Comparison of ENCODE assay signal across 8 cellular contexts in the genomic region with DNA sequence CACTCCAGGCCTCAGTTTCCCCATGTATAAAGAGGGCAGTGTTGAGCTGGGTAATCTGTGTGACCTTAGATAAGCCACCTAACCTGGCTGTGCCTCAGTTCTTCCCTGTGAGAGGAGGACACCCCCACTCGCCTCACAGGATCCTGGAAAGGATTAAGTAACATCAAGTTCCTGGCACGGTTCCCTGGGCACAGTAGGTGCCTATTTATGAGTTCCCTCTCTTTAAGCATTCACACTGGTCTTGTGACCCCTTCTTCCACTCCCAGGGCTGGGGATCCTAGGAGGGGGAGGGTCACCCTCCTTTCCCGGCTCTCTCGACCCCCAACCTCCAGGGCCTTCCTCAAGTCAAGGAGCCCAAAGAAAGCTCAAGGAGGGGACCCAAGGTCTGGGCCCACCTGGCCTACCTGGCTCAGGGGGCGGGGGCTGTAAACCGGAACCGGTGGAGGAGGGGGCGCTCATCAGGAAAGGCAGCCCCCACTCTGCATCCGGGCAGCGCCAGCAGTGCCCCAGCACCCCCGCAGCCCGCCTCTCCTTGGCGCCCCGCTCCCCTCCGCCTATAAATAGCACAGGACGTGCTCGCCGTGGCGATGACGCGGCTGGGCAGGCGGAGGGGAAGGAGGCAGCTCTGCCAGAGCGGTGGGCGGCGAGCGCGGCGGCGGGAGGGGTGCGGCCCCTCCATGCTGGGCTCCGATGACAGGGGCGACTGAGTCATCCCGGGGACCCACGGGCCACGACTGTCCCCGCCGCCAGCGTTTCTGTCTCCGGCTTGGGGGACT. TPM values are rescaled to one million over a fixed set of nuclear protein-coding genes. Genes with fewer than 3 reads are reported as not detected.
A peak's percentile ranks its signal among the peaks of the same experiment; 100 is the strongest.
DNase-seq lines count a peak whose midpoint lies in the region; ATAC-seq, FAIRE-seq and TF ChIP-seq lines count a peak whose summit lies in the region.

No MANE protein-coding gene starts in this region.

- ATAC-seq in RWPE2 (ENCODE audit: low read depth) = no peak

- H3K36me3 Mint-ChIP-seq in activated naive CD8-positive, alpha-beta T cell treated with anti-CD3 and anti-CD28 coated beads for 36 hours = peaks cover 4% of the 10 kb centered on the region

- no peaks in the 10 kb centered on the region for H3K27me3 ChIP-seq in RWPE2 (ENCODE audit: insufficient read depth, poor library complexity, severe bottlenecking)
- H3K27me3 ChIP-seq in left ventricle myocardium inferior (ENCODE audit: low read depth) = peaks cover 21% of the 10 kb centered on the region

- H3K4me1 ChIP-seq in RWPE2 (ENCODE audit: insufficient read depth, poor library complexity, severe bottlenecking) (peaks cover 4% of the 10 kb centered on the region), left ventricle myocardium inferior (peaks cover 38% of the 10 kb centered on the region)

- no peaks in the 10 kb centered on the region for H3K27me3 Mint-ChIP-seq in activated naive CD8-positive, alpha-beta T cell treated with anti-CD3 and anti-CD28 coated beads for 36 hours

- H3K9me3 ChIP-seq in RWPE2 (ENCODE audit: severe bottlenecking) (no peaks in the 10 kb centered on the region), left ventricle myocardium inferior (replicated peaks) (no peaks in the 10 kb centered on the region)

- H3K36me3 ChIP-seq in RWPE2 (ENCODE audit: low read depth) = peaks cover 8% of the 10 kb centered on the region
- peaks cover 8% of the 10 kb centered on the region for H3K36me3 ChIP-seq in left ventricle myocardium inferior

- POLR2A ChIA-PET in GM10248 (lab: Yijun Ruan, JAX) = interaction anchor here (1.0 kb wide), 1 partner anchor 10 kb away, joined by 8 read pairs; a partner anchor contains a TSS

- H3K27ac ChIP-seq in RWPE2 (ENCODE audit: poor library complexity, severe bottlenecking) = no peak overlapping the region
- H3K27ac ChIP-seq in left ventricle myocardium inferior (replicated peaks) = peak overlapping the region; percentile 50

- DNase-seq in EL (peak; percentile 71), RWPE2 (ENCODE audit: low spot score) (no peak), left ventricle myocardium inferior (peak; percentile 69), putamen (ENCODE audit: low spot score) (peak; percentile 67), urothelium cell line (ENCODE audit: low spot score) (peak; percentile 77), epidermal melanocyte (ENCODE audit: insufficient read length, low spot score) (no peak), GM10248 (ENCODE audit: extremely low spot score) (no peak)
- DNase-seq in activated naive CD8-positive, alpha-beta T cell treated with anti-CD3 and anti-CD28 coated beads for 36 hours = peak; percentile 87

- intact Hi-C loops in left ventricle myocardium inferior (cut with micrococcal nuclease) = no loop called here

- no peaks in the 10 kb centered on the region for H3K9me3 Mint-ChIP-seq in activated naive CD8-positive, alpha-beta T cell treated with anti-CD3 and anti-CD28 coated beads for 36 hours

- H3K4me3 ChIP-seq in RWPE2 (ENCODE audit: severe bottlenecking) (peak overlapping the region; percentile 9), left ventricle myocardium inferior (peak overlapping the region; percentile 66)

- peaks cover 36% of the 10 kb centered on the region for H3K4me1 Mint-ChIP-seq in activated naive CD8-positive, alpha-beta T cell treated with anti-CD3 and anti-CD28 coated beads for 36 hours

- peak; percentile 91 for FAIRE-seq in urothelium cell line (lab: Jason Lieb, UNC)

- no peak overlapping the region for H3K27ac Mint-ChIP-seq in activated naive CD8-positive, alpha-beta T cell treated with anti-CD3 and anti-CD28 coated beads for 36 hours

- H3K4me3 Mint-ChIP-seq in activated naive CD8-positive, alpha-beta T cell treated with anti-CD3 and anti-CD28 coated beads for 36 hours = peak overlapping the region; percentile 60

- TF ChIP-seq CTCF in RWPE2 (IDR thresholded peaks at IDR 0.05; ENCODE audit: poor library complexity, severe bottlenecking) (no peak), left ventricle myocardium inferior (IDR thresholded peaks at IDR 0.05; ENCODE audit: borderline replicate concordance) (no peak), GM10248 (IDR thresholded peaks at IDR 0.05; ENCODE audit: control extremely low read depth, extremely low read depth, low read depth, missing control alignments) (no peak)

- CTCF ChIA-PET in GM10248 (lab: Yijun Ruan, JAX) = interaction anchor here (0.9 to 8.7 kb wide), 10 partner anchors 10 to 184 kb away, joined by 3 to 151 read pairs (median 5); no protein-coding TSS in a partner anchor

RNA-seq across cellular contexts. Expression of a gene that starts 9.4 kb away (rescaled TPM):
- total RNA-seq in activated naive CD8-positive, alpha-beta T cell treated with anti-CD3 and anti-CD28 coated beads for 36 hours = 1,000 to 10,000 TPM; 3,075 to 3,102 TPM
- 944 TPM for total RNA-seq in left ventricle myocardium inferior

RNA-seq across cellular contexts. Expression of a gene that starts 12.0 kb away (rescaled TPM):
- 10 to 100 TPM; 12.7 to 14.4 TPM for total RNA-seq in activated naive CD8-positive, alpha-beta T cell treated with anti-CD3 and anti-CD28 coated beads for 36 hours
- total RNA-seq in left ventricle myocardium inferior = 3.7 TPM

RNA-seq across cellular contexts. Expression of a gene that starts 16.2 kb away (rescaled TPM):
- under 1 TPM; 0.14 to 0.20 TPM for total RNA-seq in activated naive CD8-positive, alpha-beta T cell treated with anti-CD3 and anti-CD28 coated beads for 36 hours
- total RNA-seq in left ventricle myocardium inferior = 0.36 TPM

RNA-seq across cellular contexts. Expression of a gene that starts 43.5 kb away (rescaled TPM):
- total RNA-seq in activated naive CD8-positive, alpha-beta T cell treated with anti-CD3 and anti-CD28 coated beads for 36 hours = not detected
- total RNA-seq in left ventricle myocardium inferior = not detected

RNA-seq across cellular contexts. Expression of a gene that starts 58.1 kb away (rescaled TPM):
- 1 to 10 TPM in 1 of 2 experiments, under 1 TPM in 1; 0.54 to 1.1 TPM for total RNA-seq in activated naive CD8-positive, alpha-beta T cell treated with anti-CD3 and anti-CD28 coated beads for 36 hours
- 12.2 TPM for total RNA-seq in left ventricle myocardium inferior

Comparison
In these comparisons a context has a peak if more than half of its experiments do, and no peak if none do; other contexts are left out.
1. DNase-seq: peak in EL (single experiment), activated naive CD8-positive, alpha-beta T cell treated with anti-CD3 and anti-CD28 coated beads for 36 hours (single experiment), left ventricle myocardium inferior (single experiment), putamen (single experiment) and urothelium cell line (single experiment); none in RWPE2 (single experiment), epidermal melanocyte (single experiment) and GM10248 (single experiment).